In genomic region chr6:106626485-106626884, GRCh38 we compare ENCODE assay signal across 19 cellular contexts. TPM values are rescaled to one million over a fixed set of nuclear protein-coding genes. Genes with fewer than 3 reads are reported as not detected.
DNase-seq lines count a peak whose midpoint lies in the region; ATAC-seq, FAIRE-seq and TF ChIP-seq lines count a peak whose summit lies in the region.
"Had no signal": no experiment of that assay in that cellular context is flagged by ENCODE, and none has a peak within 500 bp of the region (broad histone marks: within the 10 kb centered on the region; RNA-seq: fewer than 3 reads in every experiment).

No MANE protein-coding gene starts in this region.

- H3K9ac ChIP-seq in SU-DHL-6 (ENCODE audit: low read length), result peak overlapping the region; percentile 87
- H3K9ac ChIP-seq: KMS-11 had no signal

- H3K9me3 ChIP-seq in SU-DHL-6 (ENCODE audit: insufficient read depth, low read length), result no peaks in the 10 kb centered on the region
- 0 out of 2 replicates have a peak, but pooled peaks cover 2% of the 10 kb centered on the region for H3K9me3 ChIP-seq in MG63
- H3K9me3 ChIP-seq: esophagus muscularis mucosa, heart right ventricle, pancreas had no signal

- H4K20me1 ChIP-seq in SU-DHL-6 (ENCODE audit: low read depth, low read length), result no peaks in the 10 kb centered on the region

- DNase-seq in GM12891 (ENCODE audit: insufficient read length, low spot score), result no peak
- DNase-seq in NOMO-1 treated with dmso at 0.1 percent for 144 hours (lab: John Stamatoyannopoulos, UW; ENCODE audit: unreplicated experiment), result no peak
- DNase-seq in MG63, result no peak
- no peak for DNase-seq in activated CD4-positive, alpha-beta T cell treated with anti-CD3 and anti-CD28 coated beads for 4 hours
- DNase-seq in stimulated activated CD4-positive, alpha-beta T cell treated with anti-CD3 and anti-CD28 coated beads, Interleukin-4, amount 100 ng/mL, for 1 hour, result no peak
- DNase-seq: activated CD4-positive, alpha-beta T cell treated with anti-CD3 and anti-CD28 coated beads, Interleukin-2, amount 10 ng/mL, durations not matched to agents 7 days and 5 days; activated T-cell treated with anti-CD3 and anti-CD28 coated beads for 4 hours; AML-193; heart right ventricle; NCI-H1436 treated with DMSO at 0.1 percent for 48 hours; pancreas; Right ventricle myocardium superior; T1000 had no signal

- peak overlapping the region; percentile 100 for H3K4me2 ChIP-seq in SU-DHL-6 (ENCODE audit: low read depth, low read length, poor library complexity, severe bottlenecking)
- H3K4me2 ChIP-seq: KMS-11, smooth muscle cell had no signal

- H3K27ac ChIP-seq in SU-DHL-6 (ENCODE audit: low read depth, low read length), result peak overlapping the region; percentile 94
- H3K27ac ChIP-seq: esophagus muscularis mucosa, heart right ventricle, KMS-11, pancreas had no signal

- TF ChIP-seq CTCF in SU-DHL-6 (IDR thresholded peaks at IDR 0.05; ENCODE audit: insufficient read depth, low read length, poor library complexity, severe bottlenecking), result no peak

- H3K27me3 ChIP-seq in SU-DHL-6 (ENCODE audit: low read length), result no peaks in the 10 kb centered on the region
- no peaks in the 10 kb centered on the region for H3K27me3 ChIP-seq in MG63
- H3K27me3 ChIP-seq: esophagus muscularis mucosa, heart right ventricle, pancreas had no signal

- ATAC-seq in GM19395 (IDR thresholded peaks at IDR 0.05; ENCODE audit: unreplicated experiment), result peak; percentile 47
- peak; percentile 35 for ATAC-seq in HG03342 (IDR thresholded peaks at IDR 0.05; ENCODE audit: unreplicated experiment)
- ATAC-seq: heart right ventricle, pancreas had no signal

- peaks cover 46% of the 10 kb centered on the region for H3F3A ChIP-seq in SU-DHL-6 (ENCODE audit: insufficient read depth)

- H2AFZ ChIP-seq in SU-DHL-6 (ENCODE audit: low read depth, low read length, severe bottlenecking), result peak overlapping the region; percentile 0

- peak overlapping the region; percentile 83 for H3K4me3 ChIP-seq in SU-DHL-6 (ENCODE audit: insufficient read depth, low read length, poor library complexity, severe bottlenecking)
- no peak overlapping the region for H3K4me3 ChIP-seq in MG63
- H3K4me3 ChIP-seq: esophagus muscularis mucosa, heart right ventricle, pancreas, smooth muscle cell had no signal

- peaks cover 50% of the 10 kb centered on the region for H3K79me2 ChIP-seq in SU-DHL-6 (ENCODE audit: insufficient read depth, low read length)

- no peaks in the 10 kb centered on the region for H3K9me2 ChIP-seq in SU-DHL-6 (replicated peaks; ENCODE audit: insufficient read depth, low read length)

- no peak for TF ChIP-seq POLR2A in GM12891 (IDR thresholded peaks at IDR 0.05; ENCODE audit: low read depth, low read length)

- H3K36me3 ChIP-seq in SU-DHL-6 (ENCODE audit: low read length) (peaks cover 13% of the 10 kb centered on the region), MG63 (peaks cover 2% of the 10 kb centered on the region)
- H3K36me3 ChIP-seq: pancreas had no signal

- peak; percentile 60 for FAIRE-seq in GM12891 (lab: Jason Lieb, UNC)
- FAIRE-seq: pancreas had no signal

TF ChIP-seq in GM12891, 5 proteins besides CTCF, POLR2A, EP300 and RAD21:
- TF ChIP-seq POU2F2 (IDR thresholded peaks at IDR 0.05; ENCODE audit: low read depth, low read length) (no peak), TAF1 (IDR thresholded peaks at IDR 0.05; ENCODE audit: low read depth, low read length) (no peak), SPI1 (IDR thresholded peaks at IDR 0.05; ENCODE audit: low read depth, low read length) (no peak), POLR2AphosphoS5 (IDR thresholded peaks at IDR 0.05; ENCODE audit: low read depth, low read length) (no peak), PAX5 (IDR thresholded peaks at IDR 0.05; ENCODE audit: insufficient read depth, low read length, severe bottlenecking) (peak; percentile 26)

RNA-seq across cellular contexts. Expression of gene RTN4IP1, which starts 2.8 kb away (rescaled TPM):
- polyA plus RNA-seq in GM12891 (2012; ENCODE audit: low read depth, missing spikeins), result 6.8 TPM
- 8.6 and 10.5 TPM in 2 replicates for total RNA-seq in MG63 (2014; rRNA removed; shearing (Covaris generic); ENCODE audit: low replicate concordance)

RNA-seq across cellular contexts. Expression of gene QRSL1, which starts 2.9 kb away (rescaled TPM):
- polyA plus RNA-seq in GM12891 (2012; ENCODE audit: low read depth, missing spikeins), result 7.3 TPM
- total RNA-seq in MG63 (2014; rRNA removed; shearing (Covaris generic); ENCODE audit: low replicate concordance), result 11.9 and 14.0 TPM in 2 replicates
